ENCODE assay signal across 10 cellular contexts in genomic region chr18:68847219-68847860, GRCh38. TPM values are rescaled to one million over a fixed set of nuclear protein-coding genes. Genes with fewer than 3 reads are reported as not detected.
DNase-seq lines count a peak whose midpoint lies in the region; ATAC-seq and TF ChIP-seq lines count a peak whose summit lies in the region.
"Had no signal": no experiment of that assay in that cellular context is flagged by ENCODE, and none has a peak within 500 bp of the region (broad histone marks: within the 10 kb centered on the region; RNA-seq: fewer than 3 reads in every experiment).

No MANE protein-coding gene starts in this region.

- DNase-seq in DMS79 treated with DMSO at 0.1 percent for 48 hours (lab: John Stamatoyannopoulos, UW), result peak; percentile 29
- DNase-seq in DMS79 (lab: John Stamatoyannopoulos, UW), result no peak
- DNase-seq in SK-MEL-5 (ENCODE audit: low read depth, low spot score), result peak; percentile 31
- peak in 1 of 2 donors; percentile 18 for DNase-seq in foreskin keratinocyte
- DNase-seq in upper lobe of right lung, result no peak
- DNase-seq in activated CD4-positive, alpha-beta T cell treated with anti-CD3 and anti-CD28 coated beads, Interleukin-2, amount 10 ng/mL, durations not matched to agents 7 days and 5 days, result no peak
- no peak for DNase-seq in activated T-cell treated with anti-CD3 and anti-CD28 coated beads for 4 hours

- H3K4me1 ChIP-seq in foreskin keratinocyte (no peaks in the 10 kb centered on the region), upper lobe of right lung (no peaks in the 10 kb centered on the region)
- H3K4me1 ChIP-seq: BLaER1 had no signal

- no peaks in the 10 kb centered on the region for H3K36me3 ChIP-seq in upper lobe of right lung
- H3K36me3 ChIP-seq: BLaER1 had no signal

- no peaks in the 10 kb centered on the region for H3K9me3 ChIP-seq in upper lobe of right lung
- H3K9me3 ChIP-seq: BLaER1 had no signal

- no peak overlapping the region for H3K27ac Mint-ChIP-seq in activated CD4-positive, alpha-beta T cell treated with anti-CD3 and anti-CD28 coated beads, Interleukin-2, amount 10 ng/mL, durations not matched to agents 7 days and 5 days

- no peaks in the 10 kb centered on the region for H3K27me3 ChIP-seq in foreskin keratinocyte
- no peaks in the 10 kb centered on the region for H3K27me3 ChIP-seq in upper lobe of right lung
- H3K27me3 ChIP-seq: BLaER1 had no signal

- no peaks in the 10 kb centered on the region for H3K4me1 Mint-ChIP-seq in activated CD4-positive, alpha-beta T cell treated with anti-CD3 and anti-CD28 coated beads, Interleukin-2, amount 10 ng/mL, durations not matched to agents 7 days and 5 days

- in situ Hi-C loops in SK-MEL-5 (cut with HindIII; ENCODE audit: low pct_unique_long_range_greater_than_20kb, low sequenced_read_pairs), result no loop called here

- POLR2A ChIA-PET in activated CD4-positive, alpha-beta T cell treated with anti-CD3 and anti-CD28 coated beads, Interleukin-2, amount 10 ng/mL, durations not matched to agents 7 days and 5 days (lab: Charles Lee), result no interaction called here

- ATAC-seq in HG03354 (IDR thresholded peaks at IDR 0.05; ENCODE audit: poor library complexity, severe bottlenecking, unreplicated experiment), result peak; percentile 75
- peak; percentile 42 for ATAC-seq in foreskin keratinocyte
- no peak for ATAC-seq in upper lobe of right lung

- intact Hi-C loops in upper lobe of right lung (cut with DNase I), result no loop called here

- CTCF ChIA-PET in activated CD4-positive, alpha-beta T cell treated with anti-CD3 and anti-CD28 coated beads, Interleukin-2, amount 10 ng/mL, durations not matched to agents 7 days and 5 days (lab: Charles Lee), result no interaction called here

- no peaks in the 10 kb centered on the region for H3K36me3 Mint-ChIP-seq in activated CD4-positive, alpha-beta T cell treated with anti-CD3 and anti-CD28 coated beads, Interleukin-2, amount 10 ng/mL, durations not matched to agents 7 days and 5 days (ENCODE audit: low read depth)

- TF ChIP-seq CTCF in foreskin keratinocyte (conservative IDR thresholded peaks at IDR 0.05) (peak; percentile 68), upper lobe of right lung (IDR thresholded peaks at IDR 0.05) (peak; percentile 65)

- peaks cover 2% of the 10 kb centered on the region for H3K27me3 Mint-ChIP-seq in activated CD4-positive, alpha-beta T cell treated with anti-CD3 and anti-CD28 coated beads, Interleukin-2, amount 10 ng/mL, durations not matched to agents 7 days and 5 days

- H3K4me3 Mint-ChIP-seq in activated CD4-positive, alpha-beta T cell treated with anti-CD3 and anti-CD28 coated beads, Interleukin-2, amount 10 ng/mL, durations not matched to agents 7 days and 5 days, result no peak overlapping the region

- H3K4me3 ChIP-seq in upper lobe of right lung, result no peak overlapping the region
- H3K4me3 ChIP-seq: BLaER1, skin epidermis had no signal

- no peaks in the 10 kb centered on the region for H3K9me3 Mint-ChIP-seq in activated CD4-positive, alpha-beta T cell treated with anti-CD3 and anti-CD28 coated beads, Interleukin-2, amount 10 ng/mL, durations not matched to agents 7 days and 5 days

- H3K27ac ChIP-seq in foreskin keratinocyte (no peak overlapping the region), upper lobe of right lung (no peak overlapping the region)
- H3K27ac ChIP-seq: BLaER1, skin epidermis had no signal

RNA-seq across cellular contexts. Expression of gene CCDC102B, which starts 49.5 kb away (rescaled TPM):
- total RNA-seq in SK-MEL-5 (2014; rRNA removed; shearing (Covaris generic)), result 0.51 TPM in 1 of 2 replicates, not detected in the other
- polyA plus RNA-seq in SK-MEL-5 (2015; cell fraction: cytosol; rRNA removed), result 0.36 and 5.0 TPM in 2 replicates
- 0.27 and 0.57 TPM in 2 replicates for polyA plus RNA-seq in SK-MEL-5 (2015; cell fraction: nucleus; rRNA removed)
- total RNA-seq in foreskin keratinocyte (0.20 TPM in 1 of 2 replicates, not detected in the other), upper lobe of right lung (43.7 TPM)
- 0.09 TPM in 1 of 2 replicates, not detected in the other for polyA plus RNA-seq in foreskin keratinocyte
- 1 to 10 TPM; 2.0 to 2.3 TPM for total RNA-seq in activated CD4-positive, alpha-beta T cell treated with anti-CD3 and anti-CD28 coated beads, Interleukin-2, amount 10 ng/mL, durations not matched to agents 7 days and 5 days

Comparison
In these comparisons a context has a peak if more than half of its experiments do, and no peak if none do; other contexts are left out.
1. DNase-seq: peak in DMS79 treated with DMSO at 0.1 percent for 48 hours (single experiment) and SK-MEL-5 (single experiment); none in DMS79 (single experiment), upper lobe of right lung (single experiment), activated CD4-positive, alpha-beta T cell treated with anti-CD3 and anti-CD28 coated beads, Interleukin-2, amount 10 ng/mL, durations not matched to agents 7 days and 5 days (single experiment) and activated T-cell treated with anti-CD3 and anti-CD28 coated beads for 4 hours (single experiment).
2. RNA of gene CCDC102B, which starts 49.5 kb away (total RNA-seq): 43.7 TPM in upper lobe of right lung (single experiment); 2.0 to 2.3 TPM in activated CD4-positive, alpha-beta T cell treated with anti-CD3 and anti-CD28 coated beads, Interleukin-2, amount 10 ng/mL, durations not matched to agents 7 days and 5 days, 0.51 TPM in SK-MEL-5 and 0.20 TPM in foreskin keratinocyte; every median in the first group is over 10 times any median in the second.